ENCODE assay signal across 15 cellular contexts in genomic region chr3:66803706-66804496, GRCh38.
"Had no signal": no experiment of that assay in that cellular context is flagged by ENCODE, and none has a peak within 500 bp of the region (broad histone marks: within the 10 kb centered on the region; RNA-seq: fewer than 3 reads in every experiment).

No MANE protein-coding gene starts in this region.

- FAIRE-seq: small intestine had no signal

- H3K4me3 Mint-ChIP-seq: activated B cell treated with CpG ODN at 0.5 μM for 24 hours; activated CD4-positive, alpha-beta T cell treated with anti-CD3 and anti-CD28 coated beads, Interleukin-2, amount 10 ng/mL, durations not matched to agents 24 days and 14 days; activated naive CD4-positive, alpha-beta T cell treated with anti-CD3 and anti-CD28 coated beads, Interleukin-2, amount 10 ng/mL, durations not matched to agents 7 days and 5 days; central memory CD8-positive, alpha-beta T cell; effector memory CD8-positive, alpha-beta T cell; T-helper 1 cell treated with Interleukin-12 subunit alpha and Interleukin-12 subunit beta and Interleukin-4 antibody, amounts not matched to agents 30 μg/mL and 1 μg/mL, for 36 hours had no signal

- H3K9ac ChIP-seq: parathyroid adenoma had no signal

- H3K4me3 ChIP-seq: body of pancreas, tibial nerve had no signal

- H3K79me2 ChIP-seq: parathyroid adenoma had no signal

- H3K36me3 ChIP-seq: tibial nerve had no signal

- H3K27me3 ChIP-seq: body of pancreas, tibial nerve had no signal

- H3K9me3 Mint-ChIP-seq: activated B cell treated with CpG ODN at 0.5 μM for 24 hours; activated CD4-positive, alpha-beta T cell treated with anti-CD3 and anti-CD28 coated beads, Interleukin-2, amount 10 ng/mL, durations not matched to agents 24 days and 14 days; activated naive CD4-positive, alpha-beta T cell treated with anti-CD3 and anti-CD28 coated beads, Interleukin-2, amount 10 ng/mL, durations not matched to agents 7 days and 5 days; activated T-helper 2 cell treated with anti-CD3 and anti-CD28 coated beads, Interferon-gamma antibody, Interleukin-2, Interleukin-4, amounts not matched to agents 10 μg/mL and 5 μg/mL and 100 μg/mL, durations not matched to agents 14 hours and 24 hours and 36 hours; central memory CD8-positive, alpha-beta T cell; effector memory CD8-positive, alpha-beta T cell; T-helper 1 cell treated with Interleukin-12 subunit alpha and Interleukin-12 subunit beta and Interleukin-4 antibody, amounts not matched to agents 30 μg/mL and 1 μg/mL, for 36 hours had no signal

- H3K9me3 ChIP-seq: body of pancreas had no signal

- H3K4me1 Mint-ChIP-seq: activated B cell treated with CpG ODN at 0.5 μM for 24 hours; activated CD4-positive, alpha-beta T cell treated with anti-CD3 and anti-CD28 coated beads, Interleukin-2, amount 10 ng/mL, durations not matched to agents 24 days and 14 days had no signal

- H2AFZ ChIP-seq: parathyroid adenoma had no signal

- ATAC-seq: body of pancreas; effector memory CD8-positive, alpha-beta T cell; left lobe of liver had no signal

- H3K36me3 Mint-ChIP-seq: activated naive CD4-positive, alpha-beta T cell treated with anti-CD3 and anti-CD28 coated beads, Interleukin-2, amount 10 ng/mL, durations not matched to agents 7 days and 5 days had no signal

- H3K27ac ChIP-seq: body of pancreas, parathyroid adenoma had no signal

- DNase-seq: activated B cell treated with CpG ODN at 0.5 μM for 24 hours; activated CD4-positive, alpha-beta T cell treated with anti-CD3 and anti-CD28 coated beads, Interleukin-2, amount 10 ng/mL, durations not matched to agents 24 days and 14 days; activated naive CD4-positive, alpha-beta T cell treated with anti-CD3 and anti-CD28 coated beads, Interleukin-2, amount 10 ng/mL, durations not matched to agents 7 days and 5 days; amniotic stem cell; body of pancreas; cortex of kidney; effector memory CD8-positive, alpha-beta T cell; islet precursor cell; small intestine had no signal

- H3K27ac Mint-ChIP-seq: activated B cell treated with CpG ODN at 0.5 μM for 24 hours; activated CD4-positive, alpha-beta T cell treated with anti-CD3 and anti-CD28 coated beads, Interleukin-2, amount 10 ng/mL, durations not matched to agents 24 days and 14 days; activated naive CD4-positive, alpha-beta T cell treated with anti-CD3 and anti-CD28 coated beads, Interleukin-2, amount 10 ng/mL, durations not matched to agents 7 days and 5 days; activated T-helper 2 cell treated with anti-CD3 and anti-CD28 coated beads, Interferon-gamma antibody, Interleukin-2, Interleukin-4, amounts not matched to agents 10 μg/mL and 5 μg/mL and 100 μg/mL, durations not matched to agents 14 hours and 24 hours and 36 hours; effector memory CD8-positive, alpha-beta T cell; T-helper 1 cell treated with Interleukin-12 subunit alpha and Interleukin-12 subunit beta and Interleukin-4 antibody, amounts not matched to agents 30 μg/mL and 1 μg/mL, for 36 hours had no signal
